1 cellular context compared by ENCODE assay signal in the genomic region with DNA sequence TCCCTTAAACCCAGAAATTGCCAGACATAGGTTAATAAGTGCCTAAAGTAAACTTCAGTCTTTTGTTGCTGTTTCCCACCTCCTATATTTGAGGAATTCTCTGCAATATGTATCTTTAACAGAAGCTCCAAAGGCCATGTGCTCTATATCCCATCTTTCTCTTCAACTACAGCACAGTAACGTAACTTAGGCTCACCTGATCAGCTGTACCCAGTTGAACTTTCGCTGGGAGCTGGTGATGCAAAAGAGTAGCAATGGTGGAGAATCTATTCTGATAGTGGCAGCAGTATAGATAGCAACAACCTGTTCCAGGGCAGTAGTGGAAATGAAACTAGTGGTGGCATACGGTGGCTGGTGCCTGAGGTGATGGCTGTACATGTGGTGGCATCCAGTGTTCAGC.
TF ChIP-seq lines count a peak whose summit lies in the region.

No MANE protein-coding gene starts in this region.

TF ChIP-seq in K562, 482 proteins besides CTCF, POLR2A, EP300 and RAD21:
- TF ChIP-seq NFIX (CRISPR knock-in tag; IDR thresholded peaks at IDR 0.05; ENCODE audit: low read depth) (no peak), PTRF (tag; IDR thresholded peaks at IDR 0.05) (no peak), PML (IDR thresholded peaks at IDR 0.05; ENCODE audit: low read length) (no peak), KDM4B (IDR thresholded peaks at IDR 0.05; ENCODE audit: borderline replicate concordance in 2 of 2, low read depth in 1 of 2) (no peak), ZNF76 (CRISPR knock-in tag; IDR thresholded peaks at IDR 0.05; ENCODE audit: borderline replicate concordance) (no peak), ADNP (tag; IDR thresholded peaks at IDR 0.05) (no peak), CSDE1 (IDR thresholded peaks at IDR 0.05) (no peak), ETV5 (CRISPR knock-in tag; IDR thresholded peaks at IDR 0.05; ENCODE audit: low read depth) (no peak), CHAMP1 (IDR thresholded peaks at IDR 0.05) (no peak)
- TF ChIP-seq, protein P1, sequence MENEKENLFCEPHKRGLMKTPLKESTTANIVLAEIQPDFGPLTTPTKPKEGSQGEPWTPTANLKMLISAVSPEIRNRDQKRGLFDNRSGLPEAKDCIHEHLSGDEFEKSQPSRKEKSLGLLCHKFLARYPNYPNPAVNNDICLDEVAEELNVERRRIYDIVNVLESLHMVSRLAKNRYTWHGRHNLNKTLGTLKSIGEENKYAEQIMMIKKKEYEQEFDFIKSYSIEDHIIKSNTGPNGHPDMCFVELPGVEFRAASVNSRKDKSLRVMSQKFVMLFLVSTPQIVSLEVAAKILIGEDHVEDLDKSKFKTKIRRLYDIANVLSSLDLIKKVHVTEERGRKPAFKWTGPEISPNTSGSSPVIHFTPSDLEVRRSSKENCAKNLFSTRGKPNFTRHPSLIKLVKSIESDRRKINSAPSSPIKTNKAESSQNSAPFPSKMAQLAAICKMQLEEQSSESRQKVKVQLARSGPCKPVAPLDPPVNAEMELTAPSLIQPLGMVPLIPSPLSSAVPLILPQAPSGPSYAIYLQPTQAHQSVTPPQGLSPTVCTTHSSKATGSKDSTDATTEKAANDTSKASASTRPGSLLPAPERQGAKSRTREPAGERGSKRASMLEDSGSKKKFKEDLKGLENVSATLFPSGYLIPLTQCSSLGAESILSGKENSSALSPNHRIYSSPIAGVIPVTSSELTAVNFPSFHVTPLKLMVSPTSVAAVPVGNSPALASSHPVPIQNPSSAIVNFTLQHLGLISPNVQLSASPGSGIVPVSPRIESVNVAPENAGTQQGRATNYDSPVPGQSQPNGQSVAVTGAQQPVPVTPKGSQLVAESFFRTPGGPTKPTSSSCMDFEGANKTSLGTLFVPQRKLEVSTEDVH (IDR thresholded peaks at IDR 0.05; ENCODE audit: low read depth, partially characterized antibody): no peak
